ENCODE assay signal across 1 cellular context in genomic region chr9:77586591-77586990, GRCh38.
TF ChIP-seq lines count a peak whose summit lies in the region.

No MANE protein-coding gene starts in this region.

TF ChIP-seq in WTC11, 78 proteins besides CTCF, POLR2A, EP300 and RAD21 (continued from another document):
- TF ChIP-seq CBFB (CRISPR knock-in tag; IDR thresholded peaks at IDR 0.05; ENCODE audit: low read depth), result no peak
- TF ChIP-seq PRDM15 (CRISPR knock-in tag; IDR thresholded peaks at IDR 0.05), result no peak
- TF ChIP-seq ZSCAN18 (CRISPR knock-in tag; IDR thresholded peaks at IDR 0.05), result no peak
- no peak for TF ChIP-seq GTF2I (CRISPR knock-in tag; conservative IDR thresholded peaks at IDR 0.05)
- no peak for TF ChIP-seq ETV6 (CRISPR knock-in tag; IDR thresholded peaks at IDR 0.05)
- TF ChIP-seq FOXP1 (CRISPR knock-in tag; IDR thresholded peaks at IDR 0.05; ENCODE audit: borderline replicate concordance), result no peak
